8 cellular contexts compared by ENCODE assay signal in genomic region chr10:3468919-3469638, GRCh38.
DNase-seq lines count a peak whose midpoint lies in the region; ATAC-seq and TF ChIP-seq lines count a peak whose summit lies in the region.

No MANE protein-coding gene starts in this region.

- H4K20me1 ChIP-seq in fibroblast of lung (ENCODE audit: control insufficient read depth, extremely low read depth, insufficient read depth, low read length) = no peaks in the 10 kb centered on the region

- no peaks in the 10 kb centered on the region for H3K9me3 ChIP-seq in fibroblast of lung (ENCODE audit: control insufficient read depth, insufficient read depth, low read depth, low read length)
- H3K9me3 ChIP-seq in HAP-1 = no peaks in the 10 kb centered on the region

- no peak overlapping the region for H2AFZ ChIP-seq in fibroblast of lung (ENCODE audit: low read length)

- H3K79me2 ChIP-seq in fibroblast of lung (ENCODE audit: control insufficient read depth, insufficient read depth, low read length) = no peaks in the 10 kb centered on the region

- TF ChIP-seq CTCF in fibroblast of lung (conservative IDR thresholded peaks at IDR 0.05 in 1 of 2, IDR thresholded peaks at IDR 0.05 in 1 of 2; ENCODE audit: low read depth in 1 of 2, low read length in 2 of 2) = no peak

- in situ Hi-C loops in HAP-1 (cut with MboI; ENCODE audit: low sequenced_read_pairs) = no loop called here

- peak; percentile 16 for DNase-seq in stimulated activated CD4-positive, alpha-beta T cell treated with anti-CD3 and anti-CD28 coated beads, Interleukin-4, amount 100 ng/mL, for 24 hours
- no peak for DNase-seq in stimulated activated CD4-positive, alpha-beta T cell treated with anti-CD3 and anti-CD28 coated beads, Interleukin-2, amount 100 ng/mL, for 48 hours
- DNase-seq in SW480 (ENCODE audit: low spot score) (peak; percentile 58), fibroblast of lung (ENCODE audit: low read depth in 2 of 2) (peak; percentile 97 to 99), pons (ENCODE audit: low spot score) (peak; percentile 69), iPS-NIHi11 (ENCODE audit: low spot score) (no peak), HAP-1 (ENCODE audit: low spot score in 2 of 2) (no peak)

- H3K4me2 ChIP-seq in fibroblast of lung (ENCODE audit: extremely low read depth, insufficient read depth, low read length) = peak overlapping the region; percentile 88

- H3K4me3 ChIP-seq in fibroblast of lung (replicated peaks in 1 of 4; ENCODE audit: control extremely low read depth in 1 of 4, insufficient read depth in 1 of 4, low read depth in 3 of 4, low read length in 4 of 4) = peak overlapping the region in 3 of 4 experiments; percentile 1 to 33 (median 31)
- no peak overlapping the region for H3K4me3 ChIP-seq in HAP-1

- no peak for ATAC-seq in GM18867 (IDR thresholded peaks at IDR 0.05; ENCODE audit: unreplicated experiment)

- H3K36me3 ChIP-seq in fibroblast of lung (ENCODE audit: control insufficient read depth, insufficient read depth, low read length) (no peaks in the 10 kb centered on the region), HAP-1 (replicated peaks) (no peaks in the 10 kb centered on the region)

- H3K4me1 ChIP-seq in fibroblast of lung (ENCODE audit: control insufficient read depth, extremely low read depth, insufficient read depth, low read length) = peaks cover 28% of the 10 kb centered on the region
- H3K4me1 ChIP-seq in HAP-1 = no peaks in the 10 kb centered on the region

- peak overlapping the region; percentile 71 for H3K9ac ChIP-seq in fibroblast of lung (ENCODE audit: insufficient read depth, low read length)

- peak overlapping the region; percentile 96 for H3K27ac ChIP-seq in fibroblast of lung (ENCODE audit: insufficient read depth, low read length)

- H3K27me3 ChIP-seq in fibroblast of lung (ENCODE audit: control insufficient read depth, insufficient read depth, low read length) (no peaks in the 10 kb centered on the region), HAP-1 (ENCODE audit: low read depth) (no peaks in the 10 kb centered on the region)

Comparison
In these comparisons a context has a peak if more than half of its experiments do, and no peak if none do; other contexts are left out.
1. DNase-seq: peak in stimulated activated CD4-positive, alpha-beta T cell treated with anti-CD3 and anti-CD28 coated beads, Interleukin-4, amount 100 ng/mL, for 24 hours (single experiment), SW480 (single experiment), fibroblast of lung (2 of 2) and pons (single experiment); none in stimulated activated CD4-positive, alpha-beta T cell treated with anti-CD3 and anti-CD28 coated beads, Interleukin-2, amount 100 ng/mL, for 48 hours (0 of 2), iPS-NIHi11 (single experiment) and HAP-1 (0 of 2).